1 cellular context compared by ENCODE assay signal in the genomic region with DNA sequence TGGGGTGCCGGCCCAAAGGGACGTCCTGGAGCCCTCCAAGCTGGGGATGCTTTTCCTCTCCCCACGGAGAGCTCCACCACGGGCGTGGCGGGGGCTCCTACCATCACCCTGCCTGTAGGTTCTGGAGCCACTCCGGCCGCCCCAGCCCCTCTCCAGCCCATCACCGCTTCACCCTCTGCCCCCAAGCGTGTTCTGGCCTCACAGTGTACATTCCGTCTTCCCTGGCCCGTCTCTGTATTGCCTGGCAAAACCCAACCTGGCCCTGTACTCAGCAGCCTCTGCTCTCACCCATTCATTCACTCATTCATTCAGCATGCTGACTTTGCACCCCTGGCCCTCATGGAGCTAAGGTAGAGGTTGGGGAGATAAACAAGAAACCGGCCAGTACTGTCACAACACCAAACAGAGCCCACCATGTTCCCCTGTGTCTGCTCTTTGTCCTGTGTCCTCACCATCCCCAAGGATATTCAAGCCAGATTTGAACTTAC.
TF ChIP-seq lines count a peak whose summit lies in the region.

No MANE protein-coding gene starts in this region.

TF ChIP-seq in H1, 55 proteins besides CTCF, POLR2A, EP300 and RAD21:
- no peak for TF ChIP-seq RNF2 (IDR thresholded peaks at IDR 0.05; ENCODE audit: borderline replicate concordance, low read depth, low read length, missing control alignments, poor library complexity, severe bottlenecking)
- no peak for TF ChIP-seq CBX8 (IDR thresholded peaks at IDR 0.05; ENCODE audit: borderline replicate concordance, low read depth, low read length)
- no peak for TF ChIP-seq CHD2 (IDR thresholded peaks at IDR 0.05; ENCODE audit: low read length)
- TF ChIP-seq KDM4A (IDR thresholded peaks at IDR 0.05; ENCODE audit: low read depth, low read length, severe bottlenecking), result no peak
- TF ChIP-seq CBX5 (IDR thresholded peaks at IDR 0.05; ENCODE audit: low read depth, low read length), result no peak
